Comparison of ENCODE assay signal across 32 cellular contexts in the genomic region with DNA sequence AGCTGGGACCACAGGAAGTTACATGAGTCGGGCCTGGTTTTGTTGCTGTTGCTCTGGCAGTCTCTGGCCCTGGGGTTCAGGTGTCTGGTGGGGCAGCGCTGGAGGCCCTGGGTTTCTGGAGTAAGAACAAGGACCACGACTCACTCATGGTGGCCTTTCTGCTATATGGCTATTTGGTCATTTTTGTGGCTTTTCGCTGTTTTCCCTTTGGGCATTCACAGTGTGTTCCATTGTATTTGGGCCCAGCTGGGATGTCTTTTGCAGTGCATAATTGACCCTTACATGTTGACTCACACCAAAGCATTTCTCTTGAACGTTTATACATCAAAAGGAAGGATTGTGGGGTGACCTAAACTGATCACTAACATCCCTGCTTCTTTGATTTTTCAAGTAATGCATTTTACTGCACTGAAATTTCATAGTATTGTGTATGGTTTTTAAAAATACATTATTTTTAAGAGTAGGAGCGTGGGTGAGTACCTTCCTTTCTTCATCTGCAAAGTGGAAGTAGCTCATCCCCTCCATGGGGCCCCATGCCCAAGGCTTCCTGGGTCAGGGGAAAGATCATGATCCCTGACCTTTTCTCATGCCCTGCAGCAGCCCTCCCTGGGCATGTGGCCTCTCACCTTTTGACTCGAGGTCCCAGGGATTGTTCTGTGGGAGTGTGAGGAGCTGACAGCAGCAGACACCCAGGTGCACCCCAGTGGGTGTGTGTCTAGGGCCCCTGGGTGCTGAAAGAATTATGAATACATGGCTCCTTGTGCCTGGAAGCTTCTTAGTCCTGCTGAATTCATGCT.
A peak's percentile ranks its signal among the peaks of the same experiment; 100 is the strongest.
DNase-seq lines count a peak whose midpoint lies in the region; ATAC-seq and TF ChIP-seq lines count a peak whose summit lies in the region.
"Had no signal": no experiment of that assay in that cellular context is flagged by ENCODE, and none has a peak within 500 bp of the region (broad histone marks: within the 10 kb centered on the region; RNA-seq: fewer than 3 reads in every experiment).

No MANE protein-coding gene starts in this region.

- no peak overlapping the region for H3K56ac ChIP-seq in H9 (ENCODE audit: insufficient read length, low read depth, low read length)

- peaks cover 2 to 4% of the 10 kb centered on the region in 2 experiments; a peak in 1 of 4 replicates for H3K4me1 Mint-ChIP-seq in H9
- H3K4me1 Mint-ChIP-seq: activated CD4-positive, alpha-beta T cell treated with anti-CD3 and anti-CD28 coated beads for 36 hours; activated naive CD8-positive, alpha-beta T cell treated with anti-CD3 and anti-CD28 coated beads for 36 hours; naive thymus-derived CD8-positive, alpha-beta T cell had no signal

- H2BK120ac ChIP-seq in H9 (ENCODE audit: low read depth, low read length, poor library complexity, severe bottlenecking), result no peak overlapping the region

- H2BK5ac ChIP-seq in H9 (ENCODE audit: insufficient read length, low read length), result no peak overlapping the region

- no peak overlapping the region for H3K18ac ChIP-seq in H9 (ENCODE audit: insufficient read length, low read depth, low read length)

- no peak overlapping the region; a peak in 1 of 7 replicates for H3K27ac Mint-ChIP-seq in H9
- H3K27ac Mint-ChIP-seq: activated CD4-positive, alpha-beta T cell treated with anti-CD3 and anti-CD28 coated beads for 36 hours; activated naive CD8-positive, alpha-beta T cell treated with anti-CD3 and anti-CD28 coated beads for 36 hours; dendritic cell treated with granulocyte-macrophage colony-stimulating factor and Interleukin-4, amounts not matched to agents 40 ng/mL and 50 ng/mL, for 4 days; endodermal cell; naive thymus-derived CD8-positive, alpha-beta T cell had no signal

- no peak overlapping the region for H2BK15ac ChIP-seq in H9 (ENCODE audit: low read depth, low read length)

- H3K27me3 Mint-ChIP-seq in H9 (ENCODE audit: low read depth), result no peaks in the 10 kb centered on the region; the same call in 1 of the 2 replicates
- H3K27me3 Mint-ChIP-seq: activated naive CD8-positive, alpha-beta T cell treated with anti-CD3 and anti-CD28 coated beads for 36 hours; dendritic cell treated with granulocyte-macrophage colony-stimulating factor and Interleukin-4, amounts not matched to agents 40 ng/mL and 50 ng/mL, for 4 days had no signal

- H2AFZ ChIP-seq in H9 (ENCODE audit: low read length), result no peak overlapping the region

- no peaks in the 10 kb centered on the region for H3K23me2 ChIP-seq in H9 (ENCODE audit: insufficient read length, low read depth, low read length, poor library complexity, severe bottlenecking)

- H3K14ac ChIP-seq in H9 (ENCODE audit: insufficient read depth, low read length), result no peak overlapping the region

- no CpG with 5 or more reads among the region's 7 CpGs for WGBS in H9 (ENCODE audit: extremely low coverage, insufficient read length, low lambda C conversion rate)

- H3K36me3 Mint-ChIP-seq in H9 (ENCODE audit: insufficient read depth in 1 of 3, low read depth in 3 of 3), result peaks cover 10 to 28% (median 21%) of the 10 kb centered on the region in 3 experiments; a peak in 5 of 7 replicates
- H3K36me3 Mint-ChIP-seq: activated naive CD8-positive, alpha-beta T cell treated with anti-CD3 and anti-CD28 coated beads for 36 hours; naive thymus-derived CD8-positive, alpha-beta T cell had no signal

- no peak overlapping the region for H3K23ac ChIP-seq in H9 (ENCODE audit: insufficient read length, low read depth, low read length)

- H3K4me3 Mint-ChIP-seq in H9, result no peak overlapping the region
- H3K4me3 Mint-ChIP-seq: activated CD4-positive, alpha-beta T cell treated with anti-CD3 and anti-CD28 coated beads for 36 hours; activated naive CD8-positive, alpha-beta T cell treated with anti-CD3 and anti-CD28 coated beads for 36 hours; dendritic cell treated with granulocyte-macrophage colony-stimulating factor and Interleukin-4, amounts not matched to agents 40 ng/mL and 50 ng/mL, for 4 days; endodermal cell; naive thymus-derived CD8-positive, alpha-beta T cell had no signal

- TF ChIP-seq CTCF in H9 (conservative IDR thresholded peaks at IDR 0.05) (no peak), colonic mucosa (IDR thresholded peaks at IDR 0.05) (no peak)

- no peak overlapping the region for H3K4ac ChIP-seq in H9 (ENCODE audit: low read depth, low read length)

- no peak overlapping the region for H4K5ac ChIP-seq in H9 (ENCODE audit: insufficient read length, low read depth, low read length)

- no peak overlapping the region for H3K9ac ChIP-seq in H9 (ENCODE audit: extremely low read depth, insufficient read length, low read length)
- no peak overlapping the region for H3K9ac ChIP-seq in colonic mucosa (ENCODE audit: low read depth in 2 of 2, low read length in 2 of 2)
- H3K9ac ChIP-seq: BLaER1 had no signal

- no peak overlapping the region for H3K4me3 ChIP-seq in colonic mucosa
- H3K4me3 ChIP-seq: BLaER1, cardiac muscle cell, K562, lower lobe of right lung, SJCRH30, skin epidermis, uterus had no signal

- no peak overlapping the region for H4K8ac ChIP-seq in H9 (replicated peaks; ENCODE audit: insufficient read length, low read depth, low read length)

- H3K9me3 ChIP-seq in H9 (ENCODE audit: control insufficient read depth, low read depth, low read length) (no peaks in the 10 kb centered on the region), colonic mucosa (no peaks in the 10 kb centered on the region)
- H3K9me3 ChIP-seq: BLaER1, lower lobe of right lung, SJCRH30, uterus had no signal

- H3K9me3 Mint-ChIP-seq in H9, result no peaks in the 10 kb centered on the region
- H3K9me3 Mint-ChIP-seq: activated naive CD8-positive, alpha-beta T cell treated with anti-CD3 and anti-CD28 coated beads for 36 hours; dendritic cell treated with granulocyte-macrophage colony-stimulating factor and Interleukin-4, amounts not matched to agents 40 ng/mL and 50 ng/mL, for 4 days; endodermal cell; naive thymus-derived CD8-positive, alpha-beta T cell had no signal

- no peak overlapping the region for H4K91ac ChIP-seq in H9 (ENCODE audit: insufficient read length, low read depth, low read length)

- no peak overlapping the region for H3K4me2 ChIP-seq in H9 (ENCODE audit: insufficient read depth, insufficient read length, low read length)
- H3K4me2 ChIP-seq: BLaER1 had no signal

- no peak overlapping the region for H3T11ph ChIP-seq in H9 (ENCODE audit: low read length)

- intact Hi-C loops in colonic mucosa (cut with DNase I), result no loop called here

- no peaks in the 10 kb centered on the region for H3K27me3 ChIP-seq in H9 (ENCODE audit: insufficient read depth, low read length)
- no peaks in the 10 kb centered on the region for H3K27me3 ChIP-seq in colonic mucosa
- H3K27me3 ChIP-seq: BLaER1, cardiac muscle cell, SJCRH30, uterus had no signal

- ATAC-seq in HG03521 (IDR thresholded peaks at IDR 0.05; ENCODE audit: unreplicated experiment), result no peak
- ATAC-seq: activated CD4-positive, alpha-beta T cell treated with anti-CD3 and anti-CD28 coated beads for 36 hours; K562; lower lobe of right lung; naive thymus-derived CD8-positive, alpha-beta T cell had no signal

- H4K20me1 ChIP-seq in H9 (ENCODE audit: control insufficient read depth, insufficient read depth, insufficient read length), result no peaks in the 10 kb centered on the region

- no peak overlapping the region for H2BK20ac ChIP-seq in H9 (ENCODE audit: low read depth, low read length, poor library complexity, severe bottlenecking)

- no peak overlapping the region for H2BK12ac ChIP-seq in H9 (ENCODE audit: insufficient read length, low read depth, low read length)

- H3K79me2 ChIP-seq in H9 (ENCODE audit: insufficient read depth, low read length), result no peaks in the 10 kb centered on the region

- H3K36me3 ChIP-seq in colonic mucosa, result no peaks in the 10 kb centered on the region
- H3K36me3 ChIP-seq: cardiac muscle cell, lower lobe of right lung, SJCRH30, uterus had no signal

- H3K27ac ChIP-seq in H9 (ENCODE audit: insufficient read length, low read depth, low read length) (no peak overlapping the region), colonic mucosa (no peak overlapping the region)
- H3K27ac ChIP-seq: BLaER1, cardiac muscle cell, lower lobe of right lung, SJCRH30, skin epidermis, uterus, VCaP had no signal

- DNase-seq in Ammon's horn (ENCODE audit: low spot score) (peak; percentile 56), M059J (ENCODE audit: low read depth) (peak; percentile 43), fibroblast of peridontal ligament (ENCODE audit: extremely low read depth) (peak; percentile 8), renal cortical epithelial cell (ENCODE audit: low read depth) (peak; percentile 8), H9 (no peak), DMS153 treated with DMSO at 0.1 percent for 48 hours (lab: John Stamatoyannopoulos, UW; ENCODE audit: unreplicated experiment) (no peak), colonic mucosa (no peak)
- DNase-seq: activated CD4-positive, alpha-beta T cell treated with anti-CD3 and anti-CD28 coated beads for 36 hours; activated CD8-positive, alpha-beta memory T cell treated with anti-CD3 and anti-CD28 coated beads for 24 hours; activated effector memory CD4-positive, alpha-beta T cell treated with anti-CD3 and anti-CD28 coated beads, Interleukin-2, amount 50 U/mL, for 16 hours; activated naive CD8-positive, alpha-beta T cell treated with anti-CD3 and anti-CD28 coated beads for 36 hours; aorta; DMS153; endodermal cell; kidney glomerular epithelial cell; lower lobe of right lung; naive thymus-derived CD8-positive, alpha-beta T cell; NCI-H1092; NCI-H1694 treated with DMSO at 0.1 percent for 48 hours; NCI-H446 treated with DMSO at 0.1 percent for 48 hours; NCI-H774; SJCRH30; stimulated activated naive CD4-positive, alpha-beta T cell treated with Interleukin-2 at 50 U/mL for 16 hours; T1000; uterus had no signal

- H2AK5ac ChIP-seq in H9 (ENCODE audit: insufficient read length, low read length), result no peak overlapping the region

- H3K4me1 ChIP-seq in H9 (ENCODE audit: insufficient read depth, low read length), result no peaks in the 10 kb centered on the region
- no peaks in the 10 kb centered on the region for H3K4me1 ChIP-seq in colonic mucosa

- no peaks in the 10 kb centered on the region for H3K79me1 ChIP-seq in H9 (ENCODE audit: insufficient read depth, low read depth, low read length, poor library complexity, severe bottlenecking)

Comparison
In these comparisons a context has a peak if more than half of its experiments do, and no peak if none do; other contexts are left out.
1. DNase-seq: peak in Ammon's horn (single experiment), M059J (single experiment), fibroblast of peridontal ligament (single experiment) and renal cortical epithelial cell (single experiment); none in H9 (single experiment), DMS153 treated with DMSO at 0.1 percent for 48 hours (single experiment) and colonic mucosa (single experiment).